Comparison of ENCODE assay signal across 15 cellular contexts in genomic region chr16:81693047-81693446, GRCh38.
DNase-seq lines count a peak whose midpoint lies in the region; ATAC-seq and TF ChIP-seq lines count a peak whose summit lies in the region.
"Had no signal": no experiment of that assay in that cellular context is flagged by ENCODE, and none has a peak within 500 bp of the region (broad histone marks: within the 10 kb centered on the region; RNA-seq: fewer than 3 reads in every experiment).

No MANE protein-coding gene starts in this region.

- H3K27me3 Mint-ChIP-seq in glutamatergic neuron (ENCODE audit: unreplicated experiment), result peaks cover 14% of the 10 kb centered on the region

- H3K9me3 Mint-ChIP-seq in glutamatergic neuron (ENCODE audit: unreplicated experiment), result peaks cover 10% of the 10 kb centered on the region
- H3K9me3 Mint-ChIP-seq: CD14-positive monocyte had no signal

- H3K4me3 Mint-ChIP-seq in glutamatergic neuron (ENCODE audit: unreplicated experiment), result no peak overlapping the region
- H3K4me3 Mint-ChIP-seq: CD14-positive monocyte had no signal

- peak overlapping the region; percentile 17 for H3K4me2 ChIP-seq in skeletal muscle satellite cell (ENCODE audit: low read length)

- H3K4me3 ChIP-seq in skeletal muscle satellite cell (ENCODE audit: low read length), result no peak overlapping the region
- H3K4me3 ChIP-seq: tibial nerve had no signal

- TF ChIP-seq CTCF in glutamatergic neuron (IDR thresholded peaks at IDR 0.05; ENCODE audit: partially characterized antibody, unreplicated experiment), result no peak

- peaks cover 14% of the 10 kb centered on the region for H3K36me3 ChIP-seq in skeletal muscle satellite cell (ENCODE audit: insufficient read depth, low read length)

- H3K4me1 ChIP-seq in skeletal muscle satellite cell (ENCODE audit: control insufficient read depth, insufficient read depth, low read length), result peaks cover 36% of the 10 kb centered on the region

- H3K36me3 Mint-ChIP-seq in glutamatergic neuron (ENCODE audit: unreplicated experiment), result peaks cover 12% of the 10 kb centered on the region

- H3K27me3 ChIP-seq in skeletal muscle satellite cell (ENCODE audit: control insufficient read depth, insufficient read depth, low read length), result no peaks in the 10 kb centered on the region
- H3K27me3 ChIP-seq: tibial nerve had no signal

- peaks cover 32% of the 10 kb centered on the region for H3K4me1 Mint-ChIP-seq in glutamatergic neuron (ENCODE audit: low read depth, unreplicated experiment)
- H3K4me1 Mint-ChIP-seq: CD14-positive monocyte had no signal

- H3K9ac ChIP-seq in skeletal muscle satellite cell (ENCODE audit: low read depth, low read length), result peak overlapping the region; percentile 63

- H3K9me3 ChIP-seq in skeletal muscle satellite cell (replicated peaks; ENCODE audit: low read length), result no peaks in the 10 kb centered on the region
- H3K9me3 ChIP-seq: tibial nerve had no signal

- no peak for ATAC-seq in HG02610 (IDR thresholded peaks at IDR 0.05; ENCODE audit: unreplicated experiment)
- no peak for ATAC-seq in GM18519 (IDR thresholded peaks at IDR 0.05; ENCODE audit: low FRiP score, unreplicated experiment)

- peak; percentile 83 for DNase-seq in GM03348 (ENCODE audit: low spot score)
- DNase-seq in astrocyte of the hippocampus (ENCODE audit: low read depth, low spot score), result peak; percentile 97
- no peak for DNase-seq in glutamatergic neuron
- no peak for DNase-seq in cortex of kidney (lab: John Stamatoyannopoulos, UW)
- no peak for DNase-seq in NCI-H1417 (lab: John Stamatoyannopoulos, UW)
- DNase-seq: activated CD4-positive, CD25-positive, alpha-beta regulatory T cell treated with anti-CD3 and anti-CD28 coated beads, Interleukin-2, amount 50 U/mL, for 72 hours; activated CD8-positive, alpha-beta memory T cell treated with anti-CD3 and anti-CD28 coated beads, Interleukin-2, amount 50 U/mL, for 48 hours; NCI-H1930; NCI-H774; stimulated activated CD4-positive, alpha-beta T cell treated with anti-CD3 and anti-CD28 coated beads, Interleukin-1b, Interleukin-23, amount 100 ng/mL, for 48 hours had no signal

- H3K27ac Mint-ChIP-seq in glutamatergic neuron (ENCODE audit: unreplicated experiment), result peak overlapping the region; percentile 43

Comparison
In these comparisons a context has a peak if more than half of its experiments do, and no peak if none do; other contexts are left out.
1. DNase-seq: peak in GM03348 (single experiment) and astrocyte of the hippocampus (single experiment); none in glutamatergic neuron (single experiment), cortex of kidney (single experiment) and NCI-H1417 (0 of 3).